ENCODE assay signal across 15 cellular contexts in genomic region chr7:12315049-12315448, GRCh38.
A peak's percentile ranks its signal among the peaks of the same experiment; 100 is the strongest.
DNase-seq lines count a peak whose midpoint lies in the region; ATAC-seq and TF ChIP-seq lines count a peak whose summit lies in the region.
"Had no signal": no experiment of that assay in that cellular context is flagged by ENCODE, and none has a peak within 500 bp of the region (broad histone marks: within the 10 kb centered on the region; RNA-seq: fewer than 3 reads in every experiment).

No MANE protein-coding gene starts in this region.

- no peak overlapping the region for H3K27ac ChIP-seq in left lung
- H3K27ac ChIP-seq: epithelial cell of prostate, gastroesophageal sphincter had no signal

- H3K36me3 ChIP-seq in left lung = no peaks in the 10 kb centered on the region
- H3K36me3 ChIP-seq: gastroesophageal sphincter had no signal

- no peak for TF ChIP-seq CTCF in left lung (IDR thresholded peaks at IDR 0.05)

- DNase-seq in HuH-7.5 (ENCODE audit: low spot score) (peak; percentile 8), NCI-H2081 treated with DMSO at 0.1 percent for 48 hours (lab: John Stamatoyannopoulos, UW) (peak; percentile 53), NCI-H82 treated with DMSO at 0.1 percent for 48 hours (lab: John Stamatoyannopoulos, UW; ENCODE audit: unreplicated experiment) (peak; percentile 4), left lung (no peak), islet precursor cell (no peak), amniotic stem cell (lab: John Stamatoyannopoulos, UW) (no peak), AG08396 (ENCODE audit: low spot score) (no peak)
- DNase-seq: immature natural killer cell; midbrain; SIG-M5; stimulated activated naive CD8-positive, alpha-beta T cell treated with anti-CD3 and anti-CD28 coated beads, Interleukin-15, amount 100 ng/mL, for 72 hours had no signal

- H3K9me3 ChIP-seq in left lung = no peaks in the 10 kb centered on the region
- H3K9me3 ChIP-seq: gastroesophageal sphincter had no signal

- no peak overlapping the region for H3K4me3 ChIP-seq in left lung
- H3K4me3 ChIP-seq: gastroesophageal sphincter, K562 had no signal

- ATAC-seq in left lung = peak; percentile 79
- ATAC-seq in HG02938 (IDR thresholded peaks at IDR 0.05; ENCODE audit: unreplicated experiment) = no peak
- ATAC-seq: gastroesophageal sphincter, K562 had no signal

- H3K4me1 ChIP-seq in left lung = no peaks in the 10 kb centered on the region
- H3K4me1 ChIP-seq: gastroesophageal sphincter had no signal

- intact Hi-C loops in left lung (cut with DNase I) = no loop called here

- H3K27me3 ChIP-seq in left lung = no peaks in the 10 kb centered on the region
- H3K27me3 ChIP-seq: gastroesophageal sphincter had no signal

Comparison
In these comparisons a context has a peak if more than half of its experiments do, and no peak if none do; other contexts are left out.
1. DNase-seq: peak in HuH-7.5 (single experiment), NCI-H2081 treated with DMSO at 0.1 percent for 48 hours (single experiment) and NCI-H82 treated with DMSO at 0.1 percent for 48 hours (single experiment); none in left lung (0 of 2), islet precursor cell (single experiment), amniotic stem cell (single experiment) and AG08396 (single experiment).